In the genomic region with DNA sequence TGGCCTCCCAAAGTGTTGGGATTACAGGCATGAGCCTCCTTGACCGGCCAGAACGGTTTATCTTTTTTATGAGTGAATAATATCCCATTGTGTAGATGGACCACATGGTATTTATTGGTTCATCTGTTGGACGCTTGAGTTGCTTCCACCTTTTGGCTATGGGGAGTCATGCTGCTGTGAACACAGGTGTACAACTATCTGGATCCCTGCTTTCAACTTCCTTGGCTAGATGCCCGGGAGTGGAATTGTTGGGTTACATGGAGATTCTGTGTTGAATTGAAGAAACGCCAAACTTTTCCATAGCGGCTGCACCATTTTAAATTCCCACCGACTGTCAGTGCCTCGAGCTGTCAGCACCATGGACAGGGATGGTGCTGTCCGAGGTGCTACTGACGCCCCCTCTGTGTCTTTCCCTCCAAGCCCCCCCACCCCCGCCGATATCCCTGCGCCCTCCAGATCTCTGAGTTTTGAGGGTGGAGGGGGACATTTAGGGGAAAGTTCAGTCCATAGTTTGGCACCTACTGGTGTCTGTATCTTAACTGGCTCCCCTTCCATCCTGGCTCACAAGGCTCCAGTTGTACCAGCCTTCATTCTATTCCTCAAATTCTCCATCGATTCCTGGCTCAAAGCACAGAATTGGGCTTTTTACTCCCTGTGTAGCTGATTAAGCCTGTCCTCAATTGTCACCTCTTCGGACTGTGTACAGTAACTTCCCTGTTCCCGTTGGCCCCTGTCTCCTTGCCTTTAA, we compare ENCODE assay signal across 14 cellular contexts. TPM values are rescaled to one million over a fixed set of nuclear protein-coding genes. Genes with fewer than 3 reads are reported as not detected.
DNase-seq lines count a peak whose midpoint lies in the region; ATAC-seq and TF ChIP-seq lines count a peak whose summit lies in the region.
"Had no signal": no experiment of that assay in that cellular context is flagged by ENCODE, and none has a peak within 500 bp of the region (broad histone marks: within the 10 kb centered on the region; RNA-seq: fewer than 3 reads in every experiment).

No MANE protein-coding gene starts in this region.

- H3K36me3 ChIP-seq in cardiac muscle cell = no peaks in the 10 kb centered on the region
- peaks cover 6% of the 10 kb centered on the region for H3K36me3 ChIP-seq in testis (ENCODE audit: low read depth, missing control alignments)
- H3K36me3 ChIP-seq in heart left ventricle = peaks cover 0 to 46% (median 33%) of the 10 kb centered on the region in 9 donors

- H3K9me3 ChIP-seq in cardiac muscle cell (ENCODE audit: low read depth) (no peaks in the 10 kb centered on the region), testis (no peaks in the 10 kb centered on the region), heart left ventricle (peaks cover 0 to 5% (median 0%) of the 10 kb centered on the region in 12 donors)

- TF ChIP-seq CTCF in cardiac muscle cell (IDR thresholded peaks at IDR 0.05; ENCODE audit: low read depth, low read length) = no peak
- TF ChIP-seq CTCF in epithelial cell of esophagus (IDR thresholded peaks at IDR 0.05; ENCODE audit: insufficient read depth, low read depth, low read length, missing control alignments) = no peak
- no peak for TF ChIP-seq CTCF in testis (IDR thresholded peaks at IDR 0.05)
- TF ChIP-seq CTCF in heart left ventricle (IDR thresholded peaks at IDR 0.05) = no peak

- peak; percentile 12 to 37 for DNase-seq in cardiac muscle cell (ENCODE audit: low read depth in 1 of 2, low spot score in 1 of 2)
- DNase-seq in left ventricle myocardium superior = no peak
- peak; percentile 29 for DNase-seq in epithelial cell of esophagus (ENCODE audit: low read depth)
- DNase-seq in testis = peak; percentile 36
- DNase-seq in heart left ventricle = no peak
- DNase-seq: activated B cell treated with CpG ODN at 0.5 μM for 24 hours, activated gamma-delta T cell treated with Interleukin-2 at 50 U/mL for 16 hours, mesenchymal stem cell, MM.1S, NCI-H748 treated with DMSO at 0.1 percent for 48 hours had no signal

- H3K27ac ChIP-seq in cardiac muscle cell = no peak overlapping the region
- H3K27ac ChIP-seq in testis = no peak overlapping the region
- no peak overlapping the region for H3K27ac ChIP-seq in heart left ventricle

- intact Hi-C loops in left ventricle myocardium superior (cut with micrococcal nuclease) (no loop called here), testis (cut with DNase I; ENCODE audit: low total_unique reads) (loop anchor here (10.0 kb wide), 1 partner anchor 112 kb away; a partner anchor contains a TSS), heart left ventricle (cut with DNase I) (loop anchor here in 1 of 10 donors (10.0 kb wide), 2 partner anchors 102 to 242 kb away; a partner anchor contains a TSS)

- TF ChIP-seq POLR2A in testis (IDR thresholded peaks at IDR 0.05) = no peak
- no peak for TF ChIP-seq POLR2A in heart left ventricle (IDR thresholded peaks at IDR 0.05)

- 39 to 51% methylated on average over 16 of the region's 16 CpGs for WGBS in testis, 2 donors
- 60% methylated on average over 16 of the region's 16 CpGs for WGBS in heart left ventricle, 4 donors

- H3K27me3 ChIP-seq in cardiac muscle cell (no peaks in the 10 kb centered on the region), testis (no peaks in the 10 kb centered on the region), heart left ventricle (no peaks in the 10 kb centered on the region)

- ATAC-seq in left ventricle myocardium superior (no peak), HG03097 (IDR thresholded peaks at IDR 0.05; ENCODE audit: low FRiP score, unreplicated experiment) (no peak), heart left ventricle (no peak), GM19324 (IDR thresholded peaks at IDR 0.05; ENCODE audit: low FRiP score, unreplicated experiment) (no peak)
- ATAC-seq: T-cell had no signal

- H3K4me1 ChIP-seq in cardiac muscle cell (ENCODE audit: low read depth) (no peaks in the 10 kb centered on the region), testis (no peaks in the 10 kb centered on the region), heart left ventricle (no peaks in the 10 kb centered on the region)

- H3K4me3 ChIP-seq in cardiac muscle cell (no peak overlapping the region), epithelial cell of esophagus (ENCODE audit: low read length) (no peak overlapping the region), testis (no peak overlapping the region), heart left ventricle (no peak overlapping the region)

TF ChIP-seq in PFSK-1, 5 proteins besides CTCF, POLR2A, EP300 and RAD21:
- TF ChIP-seq SIN3A (IDR thresholded peaks at IDR 0.05; ENCODE audit: borderline replicate concordance, insufficient read depth, low read length) = peak; percentile 98; the same call in 1 of the 2 replicates
- TF ChIP-seq FOXP2 (optimal IDR thresholded peaks at IDR 0.05; ENCODE audit: borderline replicate concordance, extremely low read depth, extremely low read length, insufficient read depth) = peak; percentile 12
- TF ChIP-seq, protein P1, sequence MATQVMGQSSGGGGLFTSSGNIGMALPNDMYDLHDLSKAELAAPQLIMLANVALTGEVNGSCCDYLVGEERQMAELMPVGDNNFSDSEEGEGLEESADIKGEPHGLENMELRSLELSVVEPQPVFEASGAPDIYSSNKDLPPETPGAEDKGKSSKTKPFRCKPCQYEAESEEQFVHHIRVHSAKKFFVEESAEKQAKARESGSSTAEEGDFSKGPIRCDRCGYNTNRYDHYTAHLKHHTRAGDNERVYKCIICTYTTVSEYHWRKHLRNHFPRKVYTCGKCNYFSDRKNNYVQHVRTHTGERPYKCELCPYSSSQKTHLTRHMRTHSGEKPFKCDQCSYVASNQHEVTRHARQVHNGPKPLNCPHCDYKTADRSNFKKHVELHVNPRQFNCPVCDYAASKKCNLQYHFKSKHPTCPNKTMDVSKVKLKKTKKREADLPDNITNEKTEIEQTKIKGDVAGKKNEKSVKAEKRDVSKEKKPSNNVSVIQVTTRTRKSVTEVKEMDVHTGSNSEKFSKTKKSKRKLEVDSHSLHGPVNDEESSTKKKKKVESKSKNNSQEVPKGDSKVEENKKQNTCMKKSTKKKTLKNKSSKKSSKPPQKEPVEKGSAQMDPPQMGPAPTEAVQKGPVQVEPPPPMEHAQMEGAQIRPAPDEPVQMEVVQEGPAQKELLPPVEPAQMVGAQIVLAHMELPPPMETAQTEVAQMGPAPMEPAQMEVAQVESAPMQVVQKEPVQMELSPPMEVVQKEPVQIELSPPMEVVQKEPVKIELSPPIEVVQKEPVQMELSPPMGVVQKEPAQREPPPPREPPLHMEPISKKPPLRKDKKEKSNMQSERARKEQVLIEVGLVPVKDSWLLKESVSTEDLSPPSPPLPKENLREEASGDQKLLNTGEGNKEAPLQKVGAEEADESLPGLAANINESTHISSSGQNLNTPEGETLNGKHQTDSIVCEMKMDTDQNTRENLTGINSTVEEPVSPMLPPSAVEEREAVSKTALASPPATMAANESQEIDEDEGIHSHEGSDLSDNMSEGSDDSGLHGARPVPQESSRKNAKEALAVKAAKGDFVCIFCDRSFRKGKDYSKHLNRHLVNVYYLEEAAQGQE (IDR thresholded peaks at IDR 0.05; ENCODE audit: insufficient read depth in 1 of 2, low read depth in 2 of 2, low read length in 2 of 2) = peak; percentile 98 to 100
- TF ChIP-seq TAF1 (IDR thresholded peaks at IDR 0.05; ENCODE audit: borderline replicate concordance, insufficient read depth, low read length) = no peak

RNA-seq across cellular contexts. Expression of a gene that starts 27.3 kb away (rescaled TPM):
- 48.1 and 56.4 TPM in 2 replicates for total RNA-seq in cardiac muscle cell
- 21.5 and 29.3 TPM in 2 replicates for polyA plus RNA-seq in cardiac muscle cell
- total RNA-seq in left ventricle myocardium superior = 55.6 TPM
- polyA plus RNA-seq in PFSK-1 (2012; ENCODE audit: insufficient read length, low read depth) = 97.1 TPM
- 100 to 1,000 TPM; 109 to 143 TPM for total RNA-seq in testis
- polyA plus RNA-seq in testis (ENCODE audit: insufficient read depth, low read depth, low replicate concordance) = 153 TPM
- total RNA-seq in heart left ventricle = 100 to 1,000 TPM in 1 of 9 donors, 10 to 100 TPM in 8; 41.4 to 105 (median 49.9) TPM
- polyA plus RNA-seq in heart left ventricle = 10 to 100 TPM; 35.6 to 51.1 TPM

RNA-seq across cellular contexts. Expression of a gene that starts 32.8 kb away (rescaled TPM):
- 10.6 and 10.8 TPM in 2 replicates for total RNA-seq in cardiac muscle cell
- 10.4 and 13.5 TPM in 2 replicates for polyA plus RNA-seq in cardiac muscle cell
- 2.6 TPM for total RNA-seq in left ventricle myocardium superior
- polyA plus RNA-seq in PFSK-1 (2012; ENCODE audit: insufficient read length, low read depth) = 4.2 TPM
- 100 to 1,000 TPM in 1 of 2 donors, 10 to 100 TPM in 1; 64.7 to 104 TPM for total RNA-seq in testis
- 32.4 TPM for polyA plus RNA-seq in testis (ENCODE audit: insufficient read depth, low read depth, low replicate concordance)
- 1 to 10 TPM in 3 of 9 donors, under 1 TPM in 6; 0.25 to 3.7 (median 0.83) TPM for total RNA-seq in heart left ventricle
- under 1 TPM; 0.04 to 0.34 TPM for polyA plus RNA-seq in heart left ventricle

RNA-seq across cellular contexts. Expression of a gene that starts 40.4 kb away (rescaled TPM):
- total RNA-seq in cardiac muscle cell (5.8 and 6.9 TPM in 2 replicates), left ventricle myocardium superior (18.5 TPM), testis (10 to 100 TPM; 17.7 to 26.9 TPM), heart left ventricle (10 to 100 TPM; 12.1 to 49.7 (median 14.9) TPM)
- polyA plus RNA-seq in cardiac muscle cell (13.7 and 24.7 TPM in 2 replicates), testis (ENCODE audit: insufficient read depth, low read depth, low replicate concordance) (15.2 TPM), heart left ventricle (10 to 100 TPM; 24.6 to 25.2 TPM)
- 60.9 TPM for polyA plus RNA-seq in PFSK-1 (2012; ENCODE audit: insufficient read length, low read depth)

RNA-seq across cellular contexts. Expression of a gene that starts 46.9 kb away (rescaled TPM):
- 95.1 and 99.6 TPM in 2 replicates for total RNA-seq in cardiac muscle cell
- polyA plus RNA-seq in cardiac muscle cell = 35.4 and 40.7 TPM in 2 replicates
- 101 TPM for total RNA-seq in left ventricle myocardium superior
- polyA plus RNA-seq in PFSK-1 (2012; ENCODE audit: insufficient read length, low read depth) = 76.5 TPM
- 10 to 100 TPM; 28.7 to 35.9 TPM for total RNA-seq in testis
- polyA plus RNA-seq in testis (ENCODE audit: insufficient read depth, low read depth, low replicate concordance) = 21.0 TPM
- 100 to 1,000 TPM in 1 of 9 donors, 10 to 100 TPM in 8; 62.8 to 128 (median 74.4) TPM for total RNA-seq in heart left ventricle
- polyA plus RNA-seq in heart left ventricle = 100 to 1,000 TPM in 1 of 2 donors, 10 to 100 TPM in 1; 49.3 to 159 TPM

Comparison
In these comparisons a context has a peak if more than half of its experiments do, and no peak if none do; other contexts are left out.
1. DNase-seq: peak in cardiac muscle cell (2 of 2), epithelial cell of esophagus (single experiment) and testis (single experiment); none in left ventricle myocardium superior (single experiment) and heart left ventricle (0 of 5).